Comparison of ENCODE assay signal across 7 cellular contexts in genomic region chr4:54277691-54278090, GRCh38. TPM values are rescaled to one million over a fixed set of nuclear protein-coding genes. Genes with fewer than 3 reads are reported as not detected.
DNase-seq lines count a peak whose midpoint lies in the region; ATAC-seq, FAIRE-seq and TF ChIP-seq lines count a peak whose summit lies in the region.

No MANE protein-coding gene starts in this region.

- no peak for TF ChIP-seq RAD21 in GM12878 (IDR thresholded peaks at IDR 0.05; ENCODE audit: insufficient read depth, low read depth, low read length)

- no peaks in the 10 kb centered on the region for H3K36me3 ChIP-seq in GM12878 (ENCODE audit: control insufficient read depth in 2 of 2, insufficient read depth in 2 of 2, low read length in 1 of 2)
- no peaks in the 10 kb centered on the region for H3K36me3 ChIP-seq in psoas muscle (ENCODE audit: insufficient read depth in 1 of 2, low read depth in 1 of 2)
- H3K36me3 ChIP-seq in Karpas-422 (ENCODE audit: insufficient read depth, low read length), result no peaks in the 10 kb centered on the region

- FAIRE-seq in GM12878 (lab: Jason Lieb, UNC), result no peak

- no peaks in the 10 kb centered on the region for H3K9me3 ChIP-seq in GM12878 (replicated peaks; ENCODE audit: control insufficient read depth, insufficient read depth, low read length)
- H3K9me3 ChIP-seq in psoas muscle, result no peaks in the 10 kb centered on the region
- H3K9me3 ChIP-seq in Karpas-422 (ENCODE audit: low read length), result no peaks in the 10 kb centered on the region

- H3K27me3 ChIP-seq in GM12878 (replicated peaks in 1 of 2; ENCODE audit: control insufficient read depth in 2 of 2, insufficient read depth in 2 of 2, low read length in 1 of 2) (no peaks in the 10 kb centered on the region), psoas muscle (ENCODE audit: insufficient read depth in 3 of 3, low read length in 2 of 3) (no peaks in the 10 kb centered on the region), Karpas-422 (ENCODE audit: low read length) (no peaks in the 10 kb centered on the region)

- no peak for TF ChIP-seq POLR2A in GM12878 (IDR thresholded peaks at IDR 0.05; ENCODE audit: low read depth, low read length)

- H3K4me3 ChIP-seq in GM12878, result no peak overlapping the region
- no peak overlapping the region for H3K4me3 ChIP-seq in psoas muscle
- H3K4me3 ChIP-seq in Karpas-422 (ENCODE audit: low read length), result no peak overlapping the region

- CTCF ChIA-PET in GM12878 (lab: Yijun Ruan, JAX), result interaction anchor here (0.9 to 1.9 kb wide), 3 partner anchors 24 to 44 kb away, joined by 3 to 5 read pairs (median 4); no protein-coding TSS in a partner anchor

- H3K9me2 ChIP-seq in Karpas-422 (replicated peaks; ENCODE audit: insufficient read depth, low read length), result no peaks in the 10 kb centered on the region

- H3K4me1 ChIP-seq in GM12878 (ENCODE audit: control insufficient read depth, insufficient read depth, low read length), result no peaks in the 10 kb centered on the region
- peaks cover 29% of the 10 kb centered on the region for H3K4me1 ChIP-seq in psoas muscle
- H3K4me1 ChIP-seq in Karpas-422 (ENCODE audit: low read length), result no peaks in the 10 kb centered on the region

- in situ Hi-C loops in GM12878 (cut with MboI), result no loop called here

- DNase-seq in GM12878 (ENCODE audit: low read depth, low spot score), result peak; percentile 9
- no peak for DNase-seq in psoas muscle
- no peak for DNase-seq in Karpas-422
- DNase-seq in NCI-H1694 (lab: John Stamatoyannopoulos, UW), result no peak

- H3K4me2 ChIP-seq in GM12878 (ENCODE audit: control insufficient read depth, insufficient read depth) (no peak overlapping the region), Karpas-422 (ENCODE audit: low read depth, low read length, poor library complexity, severe bottlenecking) (no peak overlapping the region)

- H2AFZ ChIP-seq in GM12878 (ENCODE audit: control insufficient read depth, low read depth, low read length) (no peak overlapping the region), Karpas-422 (ENCODE audit: low read length) (no peak overlapping the region)

- intact Hi-C loops in GM12878 (cut with micrococcal nuclease; ENCODE audit: unreplicated experiment), result no loop called here
- intact Hi-C loops in psoas muscle (cut with DNase I), result no loop called here

- H4K20me1 ChIP-seq in GM12878 (ENCODE audit: control insufficient read depth, insufficient read depth) (no peaks in the 10 kb centered on the region), Karpas-422 (ENCODE audit: insufficient read depth, low read depth, low read length) (no peaks in the 10 kb centered on the region)

- SMC1A ChIA-PET in GM12878 (lab: Charles Lee; ENCODE audit: uncharacterized antibody, unreplicated experiment), result no interaction called here

- H3K27ac ChIP-seq in GM12878 (ENCODE audit: control insufficient read depth, insufficient read depth), result no peak overlapping the region
- no peak overlapping the region for H3K27ac ChIP-seq in psoas muscle
- H3K27ac ChIP-seq in Karpas-422 (ENCODE audit: low read length), result no peak overlapping the region

- ATAC-seq in GM19395 (IDR thresholded peaks at IDR 0.05; ENCODE audit: unreplicated experiment) (peak; percentile 87), HG03159 (IDR thresholded peaks at IDR 0.05; ENCODE audit: unreplicated experiment) (peak; percentile 71), GM12878 (peak; percentile 64), psoas muscle (peak; percentile 21 to 48 (median 30)), HG02798 (IDR thresholded peaks at IDR 0.05; ENCODE audit: poor library complexity, unreplicated experiment) (no peak)

- no peak overlapping the region for H3K9ac ChIP-seq in GM12878 (ENCODE audit: control insufficient read depth, insufficient read depth, low read length)
- H3K9ac ChIP-seq in Karpas-422 (ENCODE audit: low read length), result no peak overlapping the region

- no peak for TF ChIP-seq CTCF in GM12878 (IDR thresholded peaks at IDR 0.05 in 2 of 3, conservative IDR thresholded peaks at IDR 0.05 in 1 of 3; ENCODE audit: control insufficient read depth in 2 of 3, extremely low read depth in 1 of 3, insufficient read depth in 1 of 3, low read depth in 3 of 3, low read length in 3 of 3)
- TF ChIP-seq CTCF in psoas muscle (IDR thresholded peaks at IDR 0.05), result no peak

- 0% methylated on average over 1 of the region's 1 CpG for WGBS in GM12878 (ENCODE audit: insufficient coverage, insufficient replicate concordance, low lambda C conversion rate, missing lambda C conversion rate)
- WGBS in psoas muscle, 3 donors, result 22 to 41% (median 39%) methylated on average over 1 of the region's 1 CpG

- BruUV-seq in GM12878 (replicated peaks; lab: Mats Ljungman, UMichigan), result no TSS peak

- POLR2A ChIA-PET in GM12878 (lab: Charles Lee), result no interaction called here

- H3K79me2 ChIP-seq in GM12878 (ENCODE audit: control insufficient read depth, insufficient read depth, low read length), result no peaks in the 10 kb centered on the region
- H3K79me2 ChIP-seq in Karpas-422 (ENCODE audit: low read length), result no peaks in the 10 kb centered on the region

- no peak for TF ChIP-seq EP300 in GM12878 (IDR thresholded peaks at IDR 0.05; ENCODE audit: borderline replicate concordance in 1 of 2, control insufficient read depth in 1 of 2, low read depth in 2 of 2, low read length in 2 of 2)

- RAD21 ChIA-PET in GM12878 (lab: Charles Lee; ENCODE audit: unreplicated experiment), result no interaction called here

TF ChIP-seq in GM12878, 131 proteins besides CTCF, POLR2A, EP300 and RAD21:
- peak; percentile 43 for TF ChIP-seq JUNB (IDR thresholded peaks at IDR 0.05)
- TF ChIP-seq NFIC (IDR thresholded peaks at IDR 0.05; ENCODE audit: low read depth, low read length), result peak; percentile 49; the same call in 1 of the 2 replicates
- TF ChIP-seq RUNX3 (IDR thresholded peaks at IDR 0.05; ENCODE audit: low read length), result 0 out of 2 replicates have a peak, but pooled peaks have one; percentile 4
- TF ChIP-seq BCL3 (IDR thresholded peaks at IDR 0.05; ENCODE audit: borderline replicate concordance, insufficient read depth, low read depth, low read length, poor library complexity, severe bottlenecking), result no peak
TF ChIP-seq in GM12878: peak in this region for 3.

RNA-seq across cellular contexts. Expression of gene PDGFRA, which starts 48.6 kb away (rescaled TPM):
- total RNA-seq in GM12878 (2013; cell fraction: nucleolus; rRNA removed), result 0.21 TPM in 1 of 2 replicates, not detected in the other
- not detected in 2 replicates for total RNA-seq in GM12878 (2014; rRNA removed)
- total RNA-seq in GM12878 (2014; rRNA removed; fragmentation: Illumina TruSeq; extraction: Trizol), result not detected in 2 replicates
- total RNA-seq in GM12878 (2021), result 0.28 and 0.40 TPM in 2 replicates
- polyA plus RNA-seq in GM12878 (2011; ENCODE audit: low read depth), result 0.10 TPM
- polyA plus RNA-seq in GM12878 (2011; rRNA removed), result 0.01 TPM in 1 of 2 replicates, not detected in the other
- 0.07 TPM in 1 of 2 replicates, not detected in the other for polyA plus RNA-seq in GM12878 (2011; cell fraction: cytosol; rRNA removed)
- not detected in 2 replicates for polyA plus RNA-seq in GM12878 (2011; cell fraction: nucleus; rRNA removed)
- 0.16 and 0.21 TPM in 2 replicates for polyA plus RNA-seq in GM12878 (2012)
- 0.03 TPM in 1 of 2 replicates, not detected in the other for polyA plus RNA-seq in GM12878 (2014; fragmentation: Illumina TruSeq; extraction: Trizol)
- not detected for polyA plus RNA-seq in GM12878 (2014; fragmentation: Nextera tagmentation; extraction: Ambion mirVana)
- polyA plus RNA-seq in GM12878 (2014; rRNA removed), result not detected in 2 replicates
- polyA plus RNA-seq in GM12878 (2016; fragmentation: Nextera tagmentation; extraction: Ambion mirVana), result under 1 TPM; 0.06 to 0.24 TPM
- polyA minus RNA-seq in GM12878 (2011; rRNA and poly(A)+ RNA removed), result not detected in 2 replicates
- not detected in 2 replicates for polyA minus RNA-seq in GM12878 (2011; cell fraction: cytosol; rRNA and poly(A)+ RNA removed)
- not detected in 2 replicates for polyA minus RNA-seq in GM12878 (2011; cell fraction: nucleus; rRNA and poly(A)+ RNA removed)
- 10 to 100 TPM; 12.9 to 32.6 (median 19.2) TPM for total RNA-seq in psoas muscle
- 1 to 10 TPM; 3.1 to 5.1 (median 3.6) TPM for polyA plus RNA-seq in psoas muscle
- total RNA-seq in Karpas-422 (2014; rRNA removed; shearing (Covaris generic); ENCODE audit: low replicate concordance), result not detected in 2 replicates

Comparison
In these comparisons a context has a peak if more than half of its experiments do, and no peak if none do; other contexts are left out.
1. RNA of gene PDGFRA, which starts 48.6 kb away (total RNA-seq): 12.9 to 32.6 TPM in psoas muscle; 0.21 to 0.40 TPM in GM12878 and not detected in Karpas-422; every median in the first group is over 4 times any median in the second.